Comparison of ENCODE assay signal across 9 cellular contexts in the genomic region with DNA sequence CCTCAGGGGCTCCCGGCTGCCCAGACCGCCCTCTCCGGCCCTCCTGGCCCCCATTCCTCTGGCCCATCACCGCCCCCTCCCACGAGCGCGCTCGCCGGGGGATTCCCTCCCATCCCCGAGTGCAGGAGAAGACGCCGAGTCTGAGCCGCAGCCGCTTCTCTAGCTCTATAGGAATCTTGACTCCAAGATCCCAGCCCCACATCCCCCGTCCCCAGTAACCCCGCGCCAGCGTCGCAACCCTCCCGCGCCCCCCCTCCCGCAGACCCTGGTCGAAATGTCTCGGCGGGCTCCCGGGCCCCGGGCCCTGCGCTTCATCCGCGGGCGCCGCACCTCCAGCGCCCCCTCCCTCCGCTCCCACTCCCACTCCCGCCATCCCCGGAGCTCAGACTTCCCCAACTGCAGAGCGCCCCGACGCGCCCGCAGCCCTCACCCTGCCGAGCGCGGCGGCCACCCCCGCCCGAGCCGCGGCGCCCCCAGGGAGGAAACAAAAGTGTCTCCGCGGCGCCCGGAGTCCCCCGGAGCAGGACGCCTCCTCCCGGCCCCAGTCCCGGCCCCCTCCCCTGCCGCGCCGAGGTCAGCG. TPM values are rescaled to one million over a fixed set of nuclear protein-coding genes. Genes with fewer than 3 reads are reported as not detected.
DNase-seq lines count a peak whose midpoint lies in the region; ATAC-seq and TF ChIP-seq lines count a peak whose summit lies in the region.
"Had no signal": no experiment of that assay in that cellular context is flagged by ENCODE, and none has a peak within 500 bp of the region (broad histone marks: within the 10 kb centered on the region; RNA-seq: fewer than 3 reads in every experiment).

No MANE protein-coding gene starts in this region.

- H3K27me3 Mint-ChIP-seq in CD4-positive, alpha-beta T cell = peaks cover 11% of the 10 kb centered on the region

- peaks cover 0 to 3% of the 10 kb centered on the region in 2 donors for H3K4me1 ChIP-seq in ascending aorta

- peak overlapping the region; percentile 96 for H3K4me3 Mint-ChIP-seq in CD4-positive, alpha-beta T cell

- peaks cover 51% of the 10 kb centered on the region for H3K36me3 Mint-ChIP-seq in CD4-positive, alpha-beta T cell (ENCODE audit: low read depth)

- CTCF ChIA-PET in CD4-positive, alpha-beta T cell (lab: Charles Lee) = interaction anchor here (0.6 to 3.7 kb wide), 12 partner anchors 8 to 164 kb away, joined by 3 to 18 read pairs (median 5); no protein-coding TSS in a partner anchor

- peak overlapping the region; percentile 97 for H3K27ac ChIP-seq in CD4-positive, alpha-beta T cell (ENCODE audit: low read depth, low read length)
- peak overlapping the region; percentile 75 to 85 for H3K27ac ChIP-seq in ascending aorta

- peak; percentile 15 for ATAC-seq in CD4-positive, alpha-beta T cell (ENCODE audit: poor library complexity)
- ATAC-seq in GM21390 (IDR thresholded peaks at IDR 0.05; ENCODE audit: unreplicated experiment) = peak; percentile 20
- no peak for ATAC-seq in HG03175 (IDR thresholded peaks at IDR 0.05; ENCODE audit: unreplicated experiment)
- ATAC-seq: HCT116 had no signal

- H3K4me1 Mint-ChIP-seq in CD4-positive, alpha-beta T cell (ENCODE audit: low read depth) = peaks cover 66% of the 10 kb centered on the region

- peak in 6 of 10 experiments; percentile 12 to 37 (median 20) for DNase-seq in CD4-positive, alpha-beta T cell
- peak; percentile 3 for DNase-seq in MG63
- no peak for DNase-seq in ascending aorta (ENCODE audit: low spot score in 2 of 2)
- DNase-seq in stimulated activated CD4-positive, alpha-beta T cell treated with anti-CD3 and anti-CD28 coated beads, Interleukin-1b, Interleukin-23, amount 100 ng/mL, for 4 hours (ENCODE audit: low read depth in 2 of 2) = peak; percentile 23 to 25
- DNase-seq in cerebellar cortex (ENCODE audit: low spot score) = no peak

- no peaks in the 10 kb centered on the region for H3K9me3 Mint-ChIP-seq in CD4-positive, alpha-beta T cell

- H3K4me3 ChIP-seq in MG63 (peak overlapping the region; percentile 42), ascending aorta (peak overlapping the region; percentile 84 to 85), iPS-18c (ENCODE audit: insufficient read depth, low read depth, low read length) (peak overlapping the region; percentile 70)

- no peaks in the 10 kb centered on the region for H3K9me3 ChIP-seq in CD4-positive, alpha-beta T cell (ENCODE audit: control insufficient read depth, low read length)
- H3K9me3 ChIP-seq in MG63 (no peaks in the 10 kb centered on the region), ascending aorta (no peaks in the 10 kb centered on the region), iPS-18c (ENCODE audit: control insufficient read depth, insufficient read depth, low read length) (no peaks in the 10 kb centered on the region)

- no peaks in the 10 kb centered on the region for H3K27me3 ChIP-seq in CD4-positive, alpha-beta T cell (ENCODE audit: control insufficient read depth, insufficient read depth, low read length)
- H3K27me3 ChIP-seq in MG63 (peaks cover 24% of the 10 kb centered on the region), ascending aorta (no peaks in the 10 kb centered on the region)

- POLR2A ChIA-PET in CD4-positive, alpha-beta T cell (lab: Charles Lee) = interaction anchor here (0.6 to 6.6 kb wide), 27 partner anchors 8 to 1647 kb away, joined by 3 to 134 read pairs (median 6); a partner anchor contains a TSS

- TF ChIP-seq CTCF in CD4-positive, alpha-beta T cell (IDR thresholded peaks at IDR 0.05) = no peak
- no peak for TF ChIP-seq CTCF in ascending aorta (IDR thresholded peaks at IDR 0.05)

- H3K36me3 ChIP-seq in MG63 (no peaks in the 10 kb centered on the region), ascending aorta (no peaks in the 10 kb centered on the region)

- intact Hi-C loops in CD4-positive, alpha-beta T cell (cut with DNase I, micrococcal nuclease) = loop anchor here (2.0 to 10.0 kb wide), 9 partner anchors 36 to 213 kb away; no protein-coding TSS in a partner anchor
- intact Hi-C loops in ascending aorta (cut with DNase I) = loop anchor here (5.0 to 10.0 kb wide), 3 partner anchors 91 to 233 kb away; no protein-coding TSS in a partner anchor

- peak overlapping the region; percentile 97 for H3K27ac Mint-ChIP-seq in CD4-positive, alpha-beta T cell

RNA-seq across cellular contexts. Expression of a gene that starts 0.5 kb away (rescaled TPM):
- total RNA-seq in CD4-positive, alpha-beta T cell = 100 to 1,000 TPM; 117 to 120 TPM
- total RNA-seq in MG63 (2014; rRNA removed; shearing (Covaris generic); ENCODE audit: low replicate concordance) = not detected in 2 replicates
- total RNA-seq in ascending aorta = 40.8 TPM

Comparison
In these comparisons a context has a peak if more than half of its experiments do, and no peak if none do; other contexts are left out.
1. DNase-seq: peak in CD4-positive, alpha-beta T cell (6 of 10), MG63 (single experiment) and stimulated activated CD4-positive, alpha-beta T cell treated with anti-CD3 and anti-CD28 coated beads, Interleukin-1b, Interleukin-23, amount 100 ng/mL, for 4 hours (2 of 2); none in ascending aorta (0 of 2) and cerebellar cortex (single experiment).
2. RNA of a gene that starts 0.5 kb away (total RNA-seq): 117 to 120 TPM in CD4-positive, alpha-beta T cell and 40.8 TPM in ascending aorta (single experiment); not detected in MG63; every median in the first group is over 10 times any median in the second.
3. Peak in every context shown above with its lines, with median percentiles within 50 percentile points of each other: H3K4me3 ChIP-seq.